In genomic region chr2:233165895-233166661, GRCh38 we compare ENCODE assay signal across 8 cellular contexts.
A peak's percentile ranks its signal among the peaks of the same experiment; 100 is the strongest.
DNase-seq lines count a peak whose midpoint lies in the region; TF ChIP-seq lines count a peak whose summit lies in the region.

No MANE protein-coding gene starts in this region.

- peaks cover 94% of the 10 kb centered on the region for H3K36me3 ChIP-seq in neutrophil

- peaks cover 15% of the 10 kb centered on the region for H3K4me1 Mint-ChIP-seq in dendritic cell treated with granulocyte-macrophage colony-stimulating factor and Interleukin-4, amounts not matched to agents 40 ng/mL and 50 ng/mL, for 4 days (ENCODE audit: low read depth)

- intact Hi-C loops in dendritic cell treated with granulocyte-macrophage colony-stimulating factor and Interleukin-4, amounts not matched to agents 40 ng/mL and 50 ng/mL, for 4 days (cut with micrococcal nuclease), result loop anchor here (2.0 kb wide), 1 partner anchor 85 kb away; the partner anchor contains the start of gene ATG16L1

- DNase-seq in EL (peak; percentile 22), OCI-M2 (lab: John Stamatoyannopoulos, UW; ENCODE audit: unreplicated experiment) (peak; percentile 33), COR-L47 (lab: John Stamatoyannopoulos, UW) (no peak), NCI-H2107 (lab: John Stamatoyannopoulos, UW) (no peak), NCI-H2227 treated with DMSO at 0.1 percent for 48 hours (lab: John Stamatoyannopoulos, UW) (no peak), HuH-7.5 (ENCODE audit: low spot score) (no peak)

- H3K27me3 ChIP-seq in neutrophil, result no peaks in the 10 kb centered on the region

- H3K9me3 Mint-ChIP-seq in dendritic cell treated with granulocyte-macrophage colony-stimulating factor and Interleukin-4, amounts not matched to agents 40 ng/mL and 50 ng/mL, for 4 days, result no peaks in the 10 kb centered on the region

- H3K9me3 ChIP-seq in neutrophil, result no peaks in the 10 kb centered on the region

- H3K27ac Mint-ChIP-seq in dendritic cell treated with granulocyte-macrophage colony-stimulating factor and Interleukin-4, amounts not matched to agents 40 ng/mL and 50 ng/mL, for 4 days, result no peak overlapping the region

- H3K4me1 ChIP-seq in neutrophil (ENCODE audit: control insufficient read depth in 1 of 2, insufficient read depth in 1 of 2, low read depth in 1 of 2, low read length in 1 of 2), result peaks cover 44 to 61% of the 10 kb centered on the region in 2 experiments

- H3K36me3 Mint-ChIP-seq in dendritic cell treated with granulocyte-macrophage colony-stimulating factor and Interleukin-4, amounts not matched to agents 40 ng/mL and 50 ng/mL, for 4 days (ENCODE audit: low read depth), result peaks cover 57% of the 10 kb centered on the region

- H3K4me3 ChIP-seq in neutrophil (ENCODE audit: low read depth in 1 of 2, low read length in 1 of 2), result peak overlapping the region; percentile 60 to 61

- TF ChIP-seq CTCF in neutrophil (IDR thresholded peaks at IDR 0.05), result no peak

- no peaks in the 10 kb centered on the region for H3K27me3 Mint-ChIP-seq in dendritic cell treated with granulocyte-macrophage colony-stimulating factor and Interleukin-4, amounts not matched to agents 40 ng/mL and 50 ng/mL, for 4 days

- peak overlapping the region; percentile 96 for H3K27ac ChIP-seq in neutrophil

- peak overlapping the region; percentile 32 for H3K4me3 Mint-ChIP-seq in dendritic cell treated with granulocyte-macrophage colony-stimulating factor and Interleukin-4, amounts not matched to agents 40 ng/mL and 50 ng/mL, for 4 days

Comparison
In these comparisons a context has a peak if more than half of its experiments do, and no peak if none do; other contexts are left out.
1. DNase-seq: peak in EL (single experiment) and OCI-M2 (single experiment); none in COR-L47 (single experiment), NCI-H2107 (single experiment), NCI-H2227 treated with DMSO at 0.1 percent for 48 hours (single experiment) and HuH-7.5 (single experiment).